ENCODE assay signal across 1 cellular context in the genomic region with DNA sequence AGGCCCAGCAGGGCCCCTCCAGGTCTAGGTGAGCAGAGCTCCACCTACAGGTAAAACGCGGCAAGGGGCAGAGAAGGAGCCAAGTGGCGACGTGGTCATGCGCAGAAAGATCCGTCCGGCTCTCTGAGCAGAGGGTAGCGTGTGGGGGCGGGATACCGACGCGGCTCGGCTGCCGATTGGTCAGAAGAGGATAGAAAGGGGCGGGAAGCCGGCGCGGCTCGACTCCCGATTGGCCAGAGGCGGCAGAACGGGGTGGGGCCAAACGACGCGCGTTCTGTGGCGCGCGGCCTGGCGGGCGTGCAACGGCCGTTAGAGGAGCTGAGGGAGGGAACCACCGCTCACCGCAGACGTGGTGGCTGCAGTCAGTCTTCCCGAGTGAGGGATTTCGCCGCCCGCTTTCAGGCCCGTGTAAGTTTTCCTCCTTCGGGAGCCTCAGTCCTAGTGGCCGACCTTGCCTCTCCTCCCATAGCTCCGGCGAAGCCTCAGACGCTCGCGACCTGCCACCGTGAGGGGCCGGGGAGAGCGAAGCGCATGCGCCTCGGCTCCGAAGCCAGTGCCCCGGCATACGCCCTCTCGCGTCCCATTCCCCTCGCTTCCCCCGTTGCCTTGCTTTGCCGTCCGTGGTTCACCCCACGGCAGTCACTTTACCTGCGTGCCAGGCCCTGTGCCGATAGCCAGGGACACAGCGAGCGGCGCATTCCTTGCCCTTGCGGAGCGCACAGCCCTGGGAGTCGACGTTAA.
TF ChIP-seq lines count a peak whose summit lies in the region.

A gene with protein sequence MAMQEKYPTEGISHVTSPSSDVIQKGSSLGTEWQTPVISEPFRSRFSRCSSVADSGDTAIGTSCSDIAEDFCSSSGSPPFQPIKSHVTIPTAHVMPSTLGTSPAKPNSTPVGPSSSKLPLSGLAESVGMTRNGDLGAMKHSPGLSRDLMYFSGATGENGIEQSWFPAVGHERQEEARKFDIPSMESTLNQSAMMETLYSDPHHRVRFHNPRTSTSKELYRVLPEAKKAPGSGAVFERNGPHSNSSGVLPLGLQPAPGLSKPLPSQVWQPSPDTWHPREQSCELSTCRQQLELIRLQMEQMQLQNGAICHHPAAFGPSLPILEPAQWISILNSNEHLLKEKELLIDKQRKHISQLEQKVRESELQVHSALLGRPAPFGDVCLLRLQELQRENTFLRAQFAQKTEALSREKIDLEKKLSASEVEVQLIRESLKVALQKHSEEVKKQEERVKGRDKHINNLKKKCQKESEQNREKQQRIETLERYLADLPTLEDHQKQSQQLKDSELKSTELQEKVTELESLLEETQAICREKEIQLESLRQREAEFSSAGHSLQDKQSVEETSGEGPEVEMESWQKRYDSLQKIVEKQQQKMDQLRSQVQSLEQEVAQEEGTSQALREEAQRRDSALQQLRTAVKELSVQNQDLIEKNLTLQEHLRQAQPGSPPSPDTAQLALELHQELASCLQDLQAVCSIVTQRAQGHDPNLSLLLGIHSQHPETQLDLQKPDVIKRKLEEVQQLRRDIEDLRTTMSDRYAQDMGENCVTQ (plus strand): TSS at position 298 of the 741 bp plus-strand sequence. CDS start 5,584 bp downstream, outside the sequence.

TF ChIP-seq in K562, 482 proteins besides CTCF, POLR2A, EP300 and RAD21 (continued from another document and continues in another):
- TF ChIP-seq ZNF134 (CRISPR knock-in tag; conservative IDR thresholded peaks at IDR 0.05) (no peak), DMBX1 (CRISPR knock-in tag; IDR thresholded peaks at IDR 0.05; ENCODE audit: borderline replicate concordance) (peak; percentile 62; the same call in 1 of the 2 replicates), NUFIP1 (IDR thresholded peaks at IDR 0.05; ENCODE audit: partially characterized antibody) (peak; percentile 27), ZNF583 (CRISPR knock-in tag; IDR thresholded peaks at IDR 0.05) (peak; percentile 57; the same call in 1 of the 2 replicates), ETV5 (CRISPR knock-in tag; IDR thresholded peaks at IDR 0.05; ENCODE audit: low read depth) (peak; percentile 52; the same call in 1 of the 2 replicates), ZBTB34 (CRISPR knock-in tag; IDR thresholded peaks at IDR 0.05) (no peak), TAF9B (IDR thresholded peaks at IDR 0.05; ENCODE audit: partially characterized antibody) (peak; percentile 61), CHD1 (IDR thresholded peaks at IDR 0.05; ENCODE audit: low read length) (peak; percentile 87), GABPB2 (CRISPR knock-in tag; conservative IDR thresholded peaks at IDR 0.05) (no peak), PCBP1 (IDR thresholded peaks at IDR 0.05; ENCODE audit: low read depth, low read length, poor library complexity, severe bottlenecking) (peak; percentile 58), CC2D1A (IDR thresholded peaks at IDR 0.05) (peak; percentile 58; the same call in 1 of the 2 replicates), RREB1 (CRISPR knock-in tag; IDR thresholded peaks at IDR 0.05) (peak; percentile 52), NFIC (IDR thresholded peaks at IDR 0.05) (peak; percentile 30), MTA3 (IDR thresholded peaks at IDR 0.05; ENCODE audit: borderline replicate concordance) (peak; percentile 77), ZNF707 (CRISPR knock-in tag; conservative IDR thresholded peaks at IDR 0.05) (0 out of 2 replicates have a peak, but pooled peaks have one; percentile 41), NBN (IDR thresholded peaks at IDR 0.05; ENCODE audit: low read depth) (peak; percentile 59; the same call in 1 of the 2 replicates), KAT7 (CRISPR knock-in tag; IDR thresholded peaks at IDR 0.05; ENCODE audit: borderline replicate concordance) (peak; percentile 100; the same call in 1 of the 2 replicates), HNRNPLL (IDR thresholded peaks at IDR 0.05; ENCODE audit: low read depth, low read length, poor library complexity, severe bottlenecking) (peak; percentile 57), GABPB1 (CRISPR knock-in tag; IDR thresholded peaks at IDR 0.05) (peak; percentile 78), ZNF12 (CRISPR knock-in tag; IDR thresholded peaks at IDR 0.05) (no peak; the same call in 1 of the 2 replicates), ZNF146 (CRISPR knock-in tag; IDR thresholded peaks at IDR 0.05; ENCODE audit: unreplicated experiment) (no peak), TBL1XR1 (IDR thresholded peaks at IDR 0.05; ENCODE audit: low read length in 2 of 2) (peak; percentile 2 to 10; a peak in 2 of 4 replicates), ILF3 (IDR thresholded peaks at IDR 0.05; ENCODE audit: borderline replicate concordance) (no peak), SIN3A (IDR thresholded peaks at IDR 0.05; ENCODE audit: borderline replicate concordance in 2 of 2, control insufficient read depth in 1 of 2, low read depth in 2 of 2, low read length in 2 of 2) (peak in 1 of 2 experiments; percentile 55; a peak in 1 of 4 replicates), ZNF512 (tag; IDR thresholded peaks at IDR 0.05) (no peak), HLTF (IDR thresholded peaks at IDR 0.05) (peak; percentile 76; the same call in 1 of the 2 replicates), SMAD1 (IDR thresholded peaks at IDR 0.05; ENCODE audit: low read depth, low read length, partially characterized antibody) (peak; percentile 55), PHTF2 (CRISPR knock-in tag; IDR thresholded peaks at IDR 0.05) (no peak), SREBF1 (IDR thresholded peaks at IDR 0.05; ENCODE audit: borderline replicate concordance, low read depth, low read length) (peak; percentile 69; the same call in 1 of the 2 replicates), MYBL2 (IDR thresholded peaks at IDR 0.05; ENCODE audit: low read depth) (peak; percentile 91), MYBL2 (CRISPR knock-in tag; IDR thresholded peaks at IDR 0.05; ENCODE audit: borderline replicate concordance) (no peak), TARDBP (IDR thresholded peaks at IDR 0.05) (peak; percentile 22)
- TF ChIP-seq, protein P1, sequence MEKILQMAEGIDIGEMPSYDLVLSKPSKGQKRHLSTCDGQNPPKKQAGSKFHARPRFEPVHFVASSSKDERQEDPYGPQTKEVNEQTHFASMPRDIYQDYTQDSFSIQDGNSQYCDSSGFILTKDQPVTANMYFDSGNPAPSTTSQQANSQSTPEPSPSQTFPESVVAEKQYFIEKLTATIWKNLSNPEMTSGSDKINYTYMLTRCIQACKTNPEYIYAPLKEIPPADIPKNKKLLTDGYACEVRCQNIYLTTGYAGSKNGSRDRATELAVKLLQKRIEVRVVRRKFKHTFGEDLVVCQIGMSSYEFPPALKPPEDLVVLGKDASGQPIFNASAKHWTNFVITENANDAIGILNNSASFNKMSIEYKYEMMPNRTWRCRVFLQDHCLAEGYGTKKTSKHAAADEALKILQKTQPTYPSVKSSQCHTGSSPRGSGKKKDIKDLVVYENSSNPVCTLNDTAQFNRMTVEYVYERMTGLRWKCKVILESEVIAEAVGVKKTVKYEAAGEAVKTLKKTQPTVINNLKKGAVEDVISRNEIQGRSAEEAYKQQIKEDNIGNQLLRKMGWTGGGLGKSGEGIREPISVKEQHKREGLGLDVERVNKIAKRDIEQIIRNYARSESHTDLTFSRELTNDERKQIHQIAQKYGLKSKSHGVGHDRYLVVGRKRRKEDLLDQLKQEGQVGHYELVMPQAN (IDR thresholded peaks at IDR 0.05; ENCODE audit: borderline replicate concordance) = peak; percentile 87; the same call in 1 of the 2 replicates
- TF ChIP-seq, protein P2, sequence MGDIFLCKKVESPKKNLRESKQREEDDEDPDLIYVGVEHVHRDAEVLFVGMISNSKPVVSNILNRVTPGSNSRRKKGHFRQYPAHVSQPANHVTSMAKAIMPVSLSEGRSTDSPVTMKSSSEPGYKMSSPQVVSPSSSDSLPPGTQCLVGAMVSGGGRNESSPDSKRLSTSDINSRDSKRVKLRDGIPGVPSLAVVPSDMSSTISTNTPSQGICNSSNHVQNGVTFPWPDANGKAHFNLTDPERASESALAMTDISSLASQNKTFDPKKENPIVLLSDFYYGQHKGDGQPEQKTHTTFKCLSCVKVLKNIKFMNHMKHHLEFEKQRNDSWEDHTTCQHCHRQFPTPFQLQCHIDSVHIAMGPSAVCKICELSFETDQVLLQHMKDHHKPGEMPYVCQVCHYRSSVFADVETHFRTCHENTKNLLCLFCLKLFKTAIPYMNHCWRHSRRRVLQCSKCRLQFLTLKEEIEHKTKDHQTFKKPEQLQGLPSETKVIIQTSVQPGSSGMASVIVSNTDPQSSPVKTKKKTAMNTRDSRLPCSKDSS (IDR thresholded peaks at IDR 0.05; ENCODE audit: low read depth, partially characterized antibody) = no peak
- TF ChIP-seq, protein P3, sequence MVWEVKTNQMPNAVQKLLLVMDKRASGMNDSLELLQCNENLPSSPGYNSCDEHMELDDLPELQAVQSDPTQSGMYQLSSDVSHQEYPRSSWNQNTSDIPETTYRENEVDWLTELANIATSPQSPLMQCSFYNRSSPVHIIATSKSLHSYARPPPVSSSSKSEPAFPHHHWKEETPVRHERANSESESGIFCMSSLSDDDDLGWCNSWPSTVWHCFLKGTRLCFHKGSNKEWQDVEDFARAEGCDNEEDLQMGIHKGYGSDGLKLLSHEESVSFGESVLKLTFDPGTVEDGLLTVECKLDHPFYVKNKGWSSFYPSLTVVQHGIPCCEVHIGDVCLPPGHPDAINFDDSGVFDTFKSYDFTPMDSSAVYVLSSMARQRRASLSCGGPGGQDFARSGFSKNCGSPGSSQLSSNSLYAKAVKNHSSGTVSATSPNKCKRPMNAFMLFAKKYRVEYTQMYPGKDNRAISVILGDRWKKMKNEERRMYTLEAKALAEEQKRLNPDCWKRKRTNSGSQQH (CRISPR knock-in tag; IDR thresholded peaks at IDR 0.05) = peak; percentile 72; the same call in 1 of the 2 replicates
- TF ChIP-seq, protein P4, sequence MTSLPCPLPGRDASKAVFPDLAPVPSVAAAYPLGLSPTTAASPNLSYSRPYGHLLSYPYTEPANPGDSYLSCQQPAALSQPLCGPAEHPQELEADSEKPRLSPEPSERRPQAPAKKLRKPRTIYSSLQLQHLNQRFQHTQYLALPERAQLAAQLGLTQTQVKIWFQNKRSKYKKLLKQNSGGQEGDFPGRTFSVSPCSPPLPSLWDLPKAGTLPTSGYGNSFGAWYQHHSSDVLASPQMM (CRISPR knock-in tag; IDR thresholded peaks at IDR 0.05) = no peak
- TF ChIP-seq, protein P5, sequence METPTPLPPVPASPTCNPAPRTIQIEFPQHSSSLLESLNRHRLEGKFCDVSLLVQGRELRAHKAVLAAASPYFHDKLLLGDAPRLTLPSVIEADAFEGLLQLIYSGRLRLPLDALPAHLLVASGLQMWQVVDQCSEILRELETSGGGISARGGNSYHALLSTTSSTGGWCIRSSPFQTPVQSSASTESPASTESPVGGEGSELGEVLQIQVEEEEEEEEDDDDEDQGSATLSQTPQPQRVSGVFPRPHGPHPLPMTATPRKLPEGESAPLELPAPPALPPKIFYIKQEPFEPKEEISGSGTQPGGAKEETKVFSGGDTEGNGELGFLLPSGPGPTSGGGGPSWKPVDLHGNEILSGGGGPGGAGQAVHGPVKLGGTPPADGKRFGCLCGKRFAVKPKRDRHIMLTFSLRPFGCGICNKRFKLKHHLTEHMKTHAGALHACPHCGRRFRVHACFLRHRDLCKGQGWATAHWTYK (CRISPR knock-in tag; IDR thresholded peaks at IDR 0.05) = peak; percentile 91
